ENCODE assay signal across 8 cellular contexts in the genomic region with DNA sequence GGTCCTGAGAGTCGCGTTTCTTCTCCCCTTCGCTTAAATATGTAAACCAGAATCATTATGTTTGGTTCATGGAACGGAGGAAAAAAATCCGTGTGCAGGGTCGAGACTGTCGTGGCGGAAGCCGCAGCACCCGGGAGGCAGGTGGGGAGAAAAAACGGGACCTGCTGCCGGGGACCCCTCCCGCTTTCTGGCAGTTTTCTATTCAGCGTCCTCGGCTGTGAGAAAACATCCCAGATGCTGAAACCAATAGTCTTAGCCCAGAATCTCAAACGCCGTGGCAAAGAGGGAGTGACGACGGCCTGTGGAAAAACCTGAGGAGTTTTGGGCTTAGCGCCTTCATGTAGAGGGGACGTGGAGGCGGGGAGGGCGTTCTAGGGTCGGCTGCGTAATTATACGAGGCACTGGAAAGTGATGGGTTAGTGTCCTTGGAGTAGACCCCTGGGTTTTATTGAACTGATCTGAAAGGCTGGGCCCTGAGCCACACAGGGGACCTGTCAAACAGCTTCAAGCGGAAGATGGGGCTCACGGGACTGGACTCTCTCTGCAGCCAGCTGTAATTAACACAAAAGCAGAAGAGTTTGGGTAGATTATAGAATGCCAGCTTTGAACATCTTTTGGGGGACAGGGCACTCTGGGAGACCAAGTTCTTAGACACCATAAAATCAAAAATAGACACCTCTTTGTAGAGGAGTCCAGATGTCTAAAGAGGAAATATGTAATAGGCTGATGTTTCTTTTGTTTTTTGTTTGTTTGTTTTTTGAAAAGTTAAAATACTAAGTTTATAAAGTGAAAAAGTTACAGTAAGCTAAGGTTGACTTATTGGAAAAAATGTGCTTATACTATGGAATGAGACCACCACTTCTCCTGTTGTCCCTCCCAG. TPM values are rescaled to one million over a fixed set of nuclear protein-coding genes. Genes with fewer than 3 reads are reported as not detected.
DNase-seq lines count a peak whose midpoint lies in the region; ATAC-seq and TF ChIP-seq lines count a peak whose summit lies in the region.

No MANE protein-coding gene starts in this region.

- peak overlapping the region; percentile 90 for H3K27ac ChIP-seq in PC-9
- H3K27ac ChIP-seq in adrenal gland: peak overlapping the region; percentile 69 to 90 (median 74)

- WGBS in adrenal gland, 4 donors: 0 to 2% (median 1%) methylated on average over 28 of the region's 28 CpGs

- TF ChIP-seq POLR2A in adrenal gland (IDR thresholded peaks at IDR 0.05): no peak

- DNase-seq in AG08396 (ENCODE audit: low spot score) (peak; percentile 17), PC-9 (peak in 1 of 2 experiments; percentile 19), adrenal gland (peak; percentile 26 to 58 (median 31)), hepatic stellate cell (ENCODE audit: low spot score) (peak; percentile 21), retinal pigment epithelial cell (ENCODE audit: low read depth) (no peak)

- H3K4me1 ChIP-seq in PC-9 (replicated peaks; ENCODE audit: insufficient read depth) (peaks cover 35% of the 10 kb centered on the region), adrenal gland (replicated peaks in 1 of 2) (peaks cover 3 to 16% of the 10 kb centered on the region in 2 donors)

- POLR2A ChIA-PET in PC-9 (lab: Charles Lee; ENCODE audit: unreplicated experiment): interaction anchor here (0.7 kb wide), 2 partner anchors 10 to 100 kb away, joined by 3 to 5 read pairs; no protein-coding TSS in a partner anchor

- H3K9me2 ChIP-seq in PC-9 (ENCODE audit: insufficient read depth): no peaks in the 10 kb centered on the region

- H3K27me3 ChIP-seq in PC-9 (ENCODE audit: insufficient read depth, low read depth) (no peaks in the 10 kb centered on the region), adrenal gland (no peaks in the 10 kb centered on the region)

- peaks cover 41% of the 10 kb centered on the region for H3K79me2 ChIP-seq in PC-9 (ENCODE audit: low read depth)

- TF ChIP-seq CTCF in PC-9 (conservative IDR thresholded peaks at IDR 0.05) (no peak), adrenal gland (IDR thresholded peaks at IDR 0.05) (no peak), retinal pigment epithelial cell (conservative IDR thresholded peaks at IDR 0.05; ENCODE audit: low read depth, low read length) (no peak)

- H3K36me3 ChIP-seq in PC-9 (ENCODE audit: low read depth) (0 out of 2 replicates have a peak, but pooled peaks cover 6% of the 10 kb centered on the region), adrenal gland (replicated peaks in 1 of 2) (no peaks in the 10 kb centered on the region)

- ATAC-seq in GM19328 (IDR thresholded peaks at IDR 0.05; ENCODE audit: unreplicated experiment) (peak; percentile 1), HG03432 (IDR thresholded peaks at IDR 0.05; ENCODE audit: unreplicated experiment) (no peak), GM19463 (IDR thresholded peaks at IDR 0.05; ENCODE audit: unreplicated experiment) (no peak)

- CTCF ChIA-PET in PC-9 (lab: Charles Lee): interaction anchor here (0.7 to 2.2 kb wide), 4 partner anchors 11 to 77 kb away, joined by 3 to 15 read pairs (median 4); no protein-coding TSS in a partner anchor

- H4K20me1 ChIP-seq in PC-9 (ENCODE audit: insufficient read depth): no peaks in the 10 kb centered on the region

- H3K9me3 ChIP-seq in PC-9 (ENCODE audit: insufficient read depth, low read depth) (no peaks in the 10 kb centered on the region), adrenal gland (replicated peaks in 1 of 3) (no peaks in the 10 kb centered on the region)

- intact Hi-C loops in PC-9 (cut with micrococcal nuclease; ENCODE audit: unreplicated experiment) (loop anchor here (10.0 kb wide), 1 partner anchor 996 kb away; no protein-coding TSS in a partner anchor), adrenal gland (cut with DNase I) (no loop called here)

- peaks cover 7% of the 10 kb centered on the region for H3F3A ChIP-seq in PC-9 (ENCODE audit: insufficient read depth, low read depth)

- TSS peak; percentile 98 for BruUV-seq in PC-9 (replicated peaks; lab: Mats Ljungman, UMichigan)

- H3K4me2 ChIP-seq in PC-9: peak overlapping the region; percentile 91

- H2AFZ ChIP-seq in PC-9: peak overlapping the region; percentile 95

- H3K4me3 ChIP-seq in PC-9 (peak overlapping the region; percentile 78), adrenal gland (peak overlapping the region; percentile 11 to 65 (median 54)), retinal pigment epithelial cell (ENCODE audit: low read length) (peak overlapping the region; percentile 92)

RNA-seq across cellular contexts. Expression of gene BUB1, which starts 0.8 kb away (rescaled TPM):
- total RNA-seq in PC-9 (2021): 45.7 and 74.6 TPM in 2 replicates
- 1 to 10 TPM in 7 of 8 donors, under 1 TPM in 1; 0.66 to 1.6 (median 1.3) TPM for total RNA-seq in adrenal gland
- polyA plus RNA-seq in adrenal gland: 1 to 10 TPM in 1 of 3 donors, under 1 TPM in 2; 0.17 to 2.0 (median 0.24) TPM

RNA-seq across cellular contexts. Expression of gene ACOXL, which starts 53.7 kb away (rescaled TPM):
- total RNA-seq in PC-9 (2021) (9.1 and 10.7 TPM in 2 replicates), adrenal gland (under 1 TPM in 1 of 8 donors, not detected in 7; 0.19 TPM)
- polyA plus RNA-seq in adrenal gland: under 1 TPM in 2 of 3 donors, not detected in 1; 0.05 to 0.13 TPM

Comparison
In these comparisons a context has a peak if more than half of its experiments do, and no peak if none do; other contexts are left out.
1. RNA of gene BUB1, which starts 0.8 kb away (total RNA-seq): 45.7 to 74.6 TPM in PC-9; 0.66 to 1.6 TPM in adrenal gland; every median in the first group is over 10 times any median in the second.
2. Peak in every context shown above with its lines, with median percentiles within 50 percentile points of each other: H3K4me3 ChIP-seq.